Comparison of ENCODE assay signal across 8 cellular contexts in genomic region chr5:17132444-17133083, GRCh38.
A peak's percentile ranks its signal among the peaks of the same experiment; 100 is the strongest.
DNase-seq lines count a peak whose midpoint lies in the region; ATAC-seq and TF ChIP-seq lines count a peak whose summit lies in the region.

No MANE protein-coding gene starts in this region.

- H3K4me1 ChIP-seq in HCT116 (ENCODE audit: control insufficient read depth in 1 of 2, insufficient read depth in 2 of 2, low read length in 2 of 2) = peaks cover 7 to 9% of the 10 kb centered on the region in 2 experiments
- no peaks in the 10 kb centered on the region for H3K4me1 ChIP-seq in body of pancreas
- H3K4me1 ChIP-seq in lung (ENCODE audit: control insufficient read depth in 2 of 2, insufficient read depth in 2 of 2, low read length in 2 of 2) = no peaks in the 10 kb centered on the region

- POLR2A ChIA-PET in HCT116 (lab: Charles Lee) = interaction anchor here (0.8 kb wide), 2 partner anchors 14 to 196 kb away, joined by 3 read pairs; partner anchors contain the start of gene MYO10

- H3K4me3 ChIP-seq in HCT116 (replicated peaks in 1 of 2; ENCODE audit: low read depth in 1 of 2, low read length in 2 of 2) (no peak overlapping the region), body of pancreas (no peak overlapping the region), lung (no peak overlapping the region)

- RAD21 ChIA-PET in HCT116 (lab: Charles Lee; ENCODE audit: low non-redundant PET in 1 of 2, low total read pairs in 2 of 2, uncharacterized antibody in 2 of 2, unreplicated experiment in 2 of 2) = interaction anchor here (0.6 to 1.1 kb wide), 3 partner anchors 288 to 341 kb away, joined by 3 to 5 read pairs (median 3); no protein-coding TSS in a partner anchor

- DNase-seq in GM10266 (ENCODE audit: extremely low spot score) (peak; percentile 44), HCT116 (ENCODE audit: low read depth, low spot score) (no peak), NCI-H2081 (lab: John Stamatoyannopoulos, UW) (peak; percentile 75 to 93), body of pancreas (no peak), lung (ENCODE audit: low spot score) (no peak), ecto neural progenitor cell (ENCODE audit: low spot score) (no peak)

- H3K79me2 ChIP-seq in HCT116 (ENCODE audit: insufficient read depth, low read length) = no peaks in the 10 kb centered on the region

- H3K9me3 ChIP-seq in HCT116 (ENCODE audit: control insufficient read depth in 1 of 2, insufficient read depth in 1 of 2, low read depth in 1 of 2, low read length in 2 of 2) (no peaks in the 10 kb centered on the region), body of pancreas (no peaks in the 10 kb centered on the region), lung (ENCODE audit: control insufficient read depth in 2 of 2, insufficient read depth in 1 of 2, low read length in 1 of 2) (no peaks in the 10 kb centered on the region)

- H3K27me3 ChIP-seq in HCT116 (ENCODE audit: insufficient read depth, low read length) = no peaks in the 10 kb centered on the region
- H3K27me3 ChIP-seq in body of pancreas = no peaks in the 10 kb centered on the region
- no peaks in the 10 kb centered on the region for H3K27me3 ChIP-seq in lung (ENCODE audit: control insufficient read depth, insufficient read depth)

- CTCF ChIA-PET in HCT116 (lab: Charles Lee) = interaction anchor here (0.6 to 3.3 kb wide), 17 partner anchors 10 to 388 kb away, joined by 3 to 15 read pairs (median 4); partner anchors contain the start of gene MYO10

- H4K20me1 ChIP-seq in HCT116 (ENCODE audit: insufficient read depth) = no peaks in the 10 kb centered on the region

- H3K36me3 ChIP-seq in HCT116 (ENCODE audit: control insufficient read depth in 1 of 2, insufficient read depth in 2 of 2, low read length in 2 of 2) = no peaks in the 10 kb centered on the region
- H3K36me3 ChIP-seq in body of pancreas (replicated peaks in 1 of 2; ENCODE audit: insufficient read depth in 1 of 2, low read depth in 2 of 2) = no peaks in the 10 kb centered on the region
- no peaks in the 10 kb centered on the region for H3K36me3 ChIP-seq in lung (ENCODE audit: control insufficient read depth in 2 of 2, insufficient read depth in 2 of 2, low read length in 2 of 2)

- H2AFZ ChIP-seq in HCT116 (ENCODE audit: low read depth, low read length, poor library complexity, severe bottlenecking) = peak overlapping the region; percentile 74

- WGBS in body of pancreas, 2 donors = 50% methylated on average over 4 of the region's 4 CpGs
- 29 to 48% methylated on average over 4 of the region's 4 CpGs for WGBS in lung, 2 donors

- H3K27ac ChIP-seq in HCT116 (ENCODE audit: low read depth, low read length) (no peak overlapping the region), body of pancreas (no peak overlapping the region), lung (ENCODE audit: low read depth in 1 of 2, low read length in 1 of 2) (no peak overlapping the region)

- ATAC-seq in HCT116 = peak; percentile 78
- no peak for ATAC-seq in body of pancreas
- ATAC-seq in lung (ENCODE audit: insufficient read depth, low FRiP score) = no peak
- no peak for ATAC-seq in HG03095 (IDR thresholded peaks at IDR 0.05; ENCODE audit: unreplicated experiment)
- no peak for ATAC-seq in HG02798 (IDR thresholded peaks at IDR 0.05; ENCODE audit: poor library complexity, unreplicated experiment)

- intact Hi-C loops in HCT116 (cut with micrococcal nuclease) (loop anchor here (1.0 to 5.0 kb wide), 2 partner anchors 195 to 341 kb away; partner anchors contain the start of gene MYO10), body of pancreas (cut with DNase I) (loop anchor here (5.0 kb wide), 1 partner anchor 340 kb away; no protein-coding TSS in a partner anchor)

- H3K9ac ChIP-seq in HCT116 (ENCODE audit: low read length) = no peak overlapping the region

- peak; percentile 50 for TF ChIP-seq RAD21 in HCT116 (IDR thresholded peaks at IDR 0.05; ENCODE audit: low read depth)

- peak; percentile 46 for TF ChIP-seq CTCF in GM10266 (IDR thresholded peaks at IDR 0.05; ENCODE audit: control insufficient read depth, insufficient read depth, low read depth, missing control alignments)
- peak; percentile 40 to 67 (median 48); a peak in 5 of 6 replicates for TF ChIP-seq CTCF in HCT116 (IDR thresholded peaks at IDR 0.05 in 2 of 3, conservative IDR thresholded peaks at IDR 0.05 in 1 of 3; ENCODE audit: borderline replicate concordance in 1 of 3, insufficient read depth in 1 of 3, low read depth in 2 of 3, low read length in 2 of 3)
- peak in 6 of 7 experiments; percentile 56 to 68 (median 65) for TF ChIP-seq CTCF in body of pancreas (IDR thresholded peaks at IDR 0.05)
- TF ChIP-seq CTCF in lung (IDR thresholded peaks at IDR 0.05; ENCODE audit: control extremely low read depth, extremely low read depth) = peak; percentile 40

- H3K4me2 ChIP-seq in HCT116 (ENCODE audit: low read length) = no peak overlapping the region

- BruUV-seq in HCT116 (replicated peaks; lab: Mats Ljungman, UMichigan) = no TSS peak

- TF ChIP-seq POLR2A in HCT116 (IDR thresholded peaks at IDR 0.05; ENCODE audit: borderline replicate concordance, extremely low read depth, insufficient read depth, insufficient read length) (no peak), body of pancreas (IDR thresholded peaks at IDR 0.05) (no peak)

- H3K9me2 ChIP-seq in HCT116 (ENCODE audit: insufficient read depth) = no peaks in the 10 kb centered on the region

TF ChIP-seq in HCT116, 20 proteins besides CTCF, POLR2A, EP300 and RAD21:
- TF ChIP-seq CBX3 (IDR thresholded peaks at IDR 0.05; ENCODE audit: low read depth) (no peak), EZH2phosphoT487 (IDR thresholded peaks at IDR 0.05; ENCODE audit: borderline replicate concordance) (no peak), FOSL1 (IDR thresholded peaks at IDR 0.05; ENCODE audit: low read depth) (no peak), SIN3A (IDR thresholded peaks at IDR 0.05; ENCODE audit: low read depth) (no peak), JUND (IDR thresholded peaks at IDR 0.05) (no peak), TCF7L2 (IDR thresholded peaks at IDR 0.05; ENCODE audit: borderline replicate concordance, extremely low read depth, insufficient read depth, insufficient read length) (no peak), ATF3 (IDR thresholded peaks at IDR 0.05) (no peak), EGR1 (IDR thresholded peaks at IDR 0.05; ENCODE audit: low read depth) (no peak), ZNF274 (IDR thresholded peaks at IDR 0.05; ENCODE audit: low read depth, low read length) (no peak), ZFX (IDR thresholded peaks at IDR 0.05) (no peak), ZBTB33 (IDR thresholded peaks at IDR 0.05; ENCODE audit: extremely low read depth, insufficient replicate concordance, low read length) (no peak), EZH2 (IDR thresholded peaks at IDR 0.05) (no peak), MAX (IDR thresholded peaks at IDR 0.05) (no peak), YY1 (IDR thresholded peaks at IDR 0.05; ENCODE audit: extremely low read depth, insufficient replicate concordance, low read depth, low read length) (no peak), SP1 (IDR thresholded peaks at IDR 0.05; ENCODE audit: low read depth) (no peak), POLR2AphosphoS5 (IDR thresholded peaks at IDR 0.05; ENCODE audit: low read depth, low read length) (no peak), ELF1 (IDR thresholded peaks at IDR 0.05; ENCODE audit: borderline replicate concordance, low read depth) (no peak), REST (IDR thresholded peaks at IDR 0.05; ENCODE audit: low read depth) (no peak)

Comparison
In these comparisons a context has a peak if more than half of its experiments do, and no peak if none do; other contexts are left out.
1. DNase-seq: peak in GM10266 (single experiment) and NCI-H2081 (2 of 2); none in HCT116 (single experiment), body of pancreas (0 of 4), lung (single experiment) and ecto neural progenitor cell (single experiment).
2. Peak in every context shown above with its lines, with median percentiles within 50 percentile points of each other: CTCF ChIP-seq.